In genomic region chr2:50591642-50592041, GRCh38 we compare ENCODE assay signal across 20 cellular contexts.
DNase-seq lines count a peak whose midpoint lies in the region; ATAC-seq and TF ChIP-seq lines count a peak whose summit lies in the region.
"Had no signal": no experiment of that assay in that cellular context is flagged by ENCODE, and none has a peak within 500 bp of the region (broad histone marks: within the 10 kb centered on the region; RNA-seq: fewer than 3 reads in every experiment).

No MANE protein-coding gene starts in this region.

- CTCF ChIA-PET in activated naive CD4-positive, alpha-beta T cell treated with anti-CD3 and anti-CD28 coated beads for 36 hours (lab: Charles Lee): interaction anchor here (0.7 kb wide), 1 partner anchor 62 kb away, joined by 3 read pairs; no protein-coding TSS in a partner anchor
- CTCF ChIA-PET in activated CD4-positive, alpha-beta T cell treated with anti-CD3 and anti-CD28 coated beads, Interleukin-2, amount 10 ng/mL, durations not matched to agents 7 days and 5 days (lab: Charles Lee): no interaction called here

- H3K9me3 Mint-ChIP-seq in activated naive CD4-positive, alpha-beta T cell treated with anti-CD3 and anti-CD28 coated beads for 36 hours: no peaks in the 10 kb centered on the region
- no peaks in the 10 kb centered on the region for H3K9me3 Mint-ChIP-seq in activated CD4-positive, alpha-beta T cell treated with anti-CD3 and anti-CD28 coated beads, Interleukin-2, amount 10 ng/mL, durations not matched to agents 7 days and 5 days
- H3K9me3 Mint-ChIP-seq: activated CD8-positive, alpha-beta T cell treated with anti-CD3 and anti-CD28 coated beads for 36 hours; activated T-cell treated with anti-CD3 and anti-CD28 coated beads, Interleukin-2, amount 50 U/mL, for 4 hours had no signal

- POLR2A ChIA-PET in activated CD4-positive, alpha-beta T cell treated with anti-CD3 and anti-CD28 coated beads, Interleukin-2, amount 10 ng/mL, durations not matched to agents 7 days and 5 days (lab: Charles Lee): no interaction called here

- H3K4me2 ChIP-seq in smooth muscle cell: no peak overlapping the region

- intact Hi-C loops in sciatic nerve (cut with DNase I): no loop called here
- intact Hi-C loops in activated naive CD4-positive, alpha-beta T cell treated with anti-CD3 and anti-CD28 coated beads for 36 hours (cut with micrococcal nuclease): no loop called here

- H3K4me3 Mint-ChIP-seq in activated naive CD4-positive, alpha-beta T cell treated with anti-CD3 and anti-CD28 coated beads for 36 hours: no peak overlapping the region
- H3K4me3 Mint-ChIP-seq in activated CD4-positive, alpha-beta T cell treated with anti-CD3 and anti-CD28 coated beads, Interleukin-2, amount 10 ng/mL, durations not matched to agents 7 days and 5 days: no peak overlapping the region
- H3K4me3 Mint-ChIP-seq: activated CD8-positive, alpha-beta T cell treated with anti-CD3 and anti-CD28 coated beads for 36 hours; activated T-cell treated with anti-CD3 and anti-CD28 coated beads, Interleukin-2, amount 50 U/mL, for 4 hours; CD8-positive, alpha-beta memory T cell; naive thymus-derived CD4-positive, alpha-beta T cell had no signal

- H3K4me1 ChIP-seq in adipocyte (ENCODE audit: control insufficient read depth, insufficient read depth, low read length) (no peaks in the 10 kb centered on the region), smooth muscle cell (ENCODE audit: low read depth) (no peaks in the 10 kb centered on the region)
- H3K4me1 ChIP-seq: esophagus muscularis mucosa, suprapubic skin had no signal

- H3K9ac ChIP-seq in adipocyte (ENCODE audit: low read length): no peak overlapping the region
- no peak overlapping the region for H3K9ac ChIP-seq in smooth muscle cell (ENCODE audit: low read depth)

- no peak for TF ChIP-seq CTCF in smooth muscle cell (IDR thresholded peaks at IDR 0.05; ENCODE audit: borderline replicate concordance, insufficient read depth, poor library complexity, severe bottlenecking)

- no peaks in the 10 kb centered on the region for H3F3A ChIP-seq in smooth muscle cell (ENCODE audit: low read depth)

- no peaks in the 10 kb centered on the region for H3K27me3 ChIP-seq in adipocyte (replicated peaks; ENCODE audit: control insufficient read depth, insufficient read depth, low read length)
- H3K27me3 ChIP-seq in smooth muscle cell (ENCODE audit: low read depth): no peaks in the 10 kb centered on the region
- H3K27me3 ChIP-seq: esophagus muscularis mucosa, suprapubic skin had no signal

- no peaks in the 10 kb centered on the region for H3K9me3 ChIP-seq in adipocyte (ENCODE audit: control insufficient read depth, low read length)
- no peaks in the 10 kb centered on the region for H3K9me3 ChIP-seq in smooth muscle cell (replicated peaks; ENCODE audit: low read depth)
- H3K9me3 ChIP-seq: esophagus muscularis mucosa, suprapubic skin had no signal

- H3K36me3 ChIP-seq in adipocyte (ENCODE audit: control insufficient read depth, insufficient read depth, low read length, severe bottlenecking) (no peaks in the 10 kb centered on the region), smooth muscle cell (ENCODE audit: low read depth) (no peaks in the 10 kb centered on the region)
- H3K36me3 ChIP-seq: esophagus muscularis mucosa, suprapubic skin, WERI-Rb-1 had no signal

- ATAC-seq in sciatic nerve: peak; percentile 88
- ATAC-seq: activated CD8-positive, alpha-beta T cell treated with anti-CD3 and anti-CD28 coated beads for 36 hours; activated naive CD4-positive, alpha-beta T cell treated with anti-CD3 and anti-CD28 coated beads, Interleukin-2, amount 50 U/mL, for 72 hours; activated T-cell treated with anti-CD3 and anti-CD28 coated beads, Interleukin-2, amount 50 U/mL, for 4 hours; naive thymus-derived CD4-positive, alpha-beta T cell had no signal

- no peaks in the 10 kb centered on the region for H3K4me1 Mint-ChIP-seq in activated naive CD4-positive, alpha-beta T cell treated with anti-CD3 and anti-CD28 coated beads for 36 hours (ENCODE audit: low read depth)
- no peaks in the 10 kb centered on the region for H3K4me1 Mint-ChIP-seq in activated CD4-positive, alpha-beta T cell treated with anti-CD3 and anti-CD28 coated beads, Interleukin-2, amount 10 ng/mL, durations not matched to agents 7 days and 5 days
- H3K4me1 Mint-ChIP-seq: CD8-positive, alpha-beta memory T cell; naive thymus-derived CD4-positive, alpha-beta T cell had no signal

- WGBS in smooth muscle cell (ENCODE audit: low lambda C conversion rate): 96% methylated on average over 11 of the region's 11 CpGs

- no peak overlapping the region for H2AFZ ChIP-seq in smooth muscle cell (ENCODE audit: low read depth)

- no peak overlapping the region for H3K27ac ChIP-seq in smooth muscle cell (ENCODE audit: low read depth)
- H3K27ac ChIP-seq: esophagus muscularis mucosa, suprapubic skin, WERI-Rb-1 had no signal

- no peaks in the 10 kb centered on the region for H3K36me3 Mint-ChIP-seq in activated naive CD4-positive, alpha-beta T cell treated with anti-CD3 and anti-CD28 coated beads for 36 hours (ENCODE audit: low read depth)
- H3K36me3 Mint-ChIP-seq in activated CD4-positive, alpha-beta T cell treated with anti-CD3 and anti-CD28 coated beads, Interleukin-2, amount 10 ng/mL, durations not matched to agents 7 days and 5 days (ENCODE audit: low read depth): no peaks in the 10 kb centered on the region
- H3K36me3 Mint-ChIP-seq: activated naive CD4-positive, alpha-beta T cell treated with anti-CD3 and anti-CD28 coated beads, Interleukin-2, amount 50 U/mL, for 72 hours; CD8-positive, alpha-beta memory T cell; naive thymus-derived CD4-positive, alpha-beta T cell had no signal

- DNase-seq in adipocyte (ENCODE audit: low read depth): peak; percentile 23
- peak; percentile 63 for DNase-seq in fibroblast of peridontal ligament (ENCODE audit: extremely low read depth)
- peak in 40 of 51 donors; percentile 9 to 87 (median 44) for DNase-seq in hypothalamus (lab: John Stamatoyannopoulos, UW)
- peak; percentile 69 for DNase-seq in sciatic nerve (ENCODE audit: low spot score)
- DNase-seq in smooth muscle cell (lab: John Stamatoyannopoulos, UW; ENCODE audit: unreplicated experiment): no peak
- DNase-seq in activated naive CD4-positive, alpha-beta T cell treated with anti-CD3 and anti-CD28 coated beads for 36 hours: no peak
- no peak for DNase-seq in activated CD4-positive, alpha-beta T cell treated with anti-CD3 and anti-CD28 coated beads, Interleukin-2, amount 10 ng/mL, durations not matched to agents 7 days and 5 days
- no peak for DNase-seq in AML-193 (lab: John Stamatoyannopoulos, UW)
- DNase-seq: activated CD8-positive, alpha-beta T cell treated with anti-CD3 and anti-CD28 coated beads for 36 hours; activated T-cell treated with anti-CD3 and anti-CD28 coated beads, Interleukin-2, amount 50 U/mL, for 4 hours; CD8-positive, alpha-beta memory T cell; DND-41; naive thymus-derived CD4-positive, alpha-beta T cell; NCI-H1436 treated with DMSO at 0.1 percent for 48 hours; SHP77; T-helper 1 cell; WERI-Rb-1 had no signal

- no peaks in the 10 kb centered on the region for H3K27me3 Mint-ChIP-seq in activated naive CD4-positive, alpha-beta T cell treated with anti-CD3 and anti-CD28 coated beads for 36 hours (ENCODE audit: low read depth)
- H3K27me3 Mint-ChIP-seq in activated CD4-positive, alpha-beta T cell treated with anti-CD3 and anti-CD28 coated beads, Interleukin-2, amount 10 ng/mL, durations not matched to agents 7 days and 5 days: no peaks in the 10 kb centered on the region
- H3K27me3 Mint-ChIP-seq: activated CD8-positive, alpha-beta T cell treated with anti-CD3 and anti-CD28 coated beads for 36 hours; CD8-positive, alpha-beta memory T cell; naive thymus-derived CD4-positive, alpha-beta T cell had no signal

- no peak overlapping the region for H3K4me3 ChIP-seq in adipocyte (ENCODE audit: low read length)
- no peak overlapping the region for H3K4me3 ChIP-seq in smooth muscle cell
- H3K4me3 ChIP-seq: esophagus muscularis mucosa, suprapubic skin had no signal

- no peaks in the 10 kb centered on the region for H4K20me1 ChIP-seq in smooth muscle cell (ENCODE audit: low read depth)

- no peak overlapping the region for H3K27ac Mint-ChIP-seq in activated naive CD4-positive, alpha-beta T cell treated with anti-CD3 and anti-CD28 coated beads for 36 hours
- no peak overlapping the region for H3K27ac Mint-ChIP-seq in activated CD4-positive, alpha-beta T cell treated with anti-CD3 and anti-CD28 coated beads, Interleukin-2, amount 10 ng/mL, durations not matched to agents 7 days and 5 days
- H3K27ac Mint-ChIP-seq: activated CD8-positive, alpha-beta T cell treated with anti-CD3 and anti-CD28 coated beads for 36 hours; activated naive CD4-positive, alpha-beta T cell treated with anti-CD3 and anti-CD28 coated beads, Interleukin-2, amount 50 U/mL, for 72 hours; CD8-positive, alpha-beta memory T cell; naive thymus-derived CD4-positive, alpha-beta T cell had no signal

- H3K79me2 ChIP-seq in smooth muscle cell (ENCODE audit: low read depth): no peaks in the 10 kb centered on the region

Comparison
In these comparisons a context has a peak if more than half of its experiments do, and no peak if none do; other contexts are left out.
1. DNase-seq: peak in adipocyte (single experiment), fibroblast of peridontal ligament (single experiment), hypothalamus (40 of 51) and sciatic nerve (single experiment); none in smooth muscle cell (single experiment), activated naive CD4-positive, alpha-beta T cell treated with anti-CD3 and anti-CD28 coated beads for 36 hours (single experiment), activated CD4-positive, alpha-beta T cell treated with anti-CD3 and anti-CD28 coated beads, Interleukin-2, amount 10 ng/mL, durations not matched to agents 7 days and 5 days (single experiment) and AML-193 (0 of 2).